Comparison of ENCODE assay signal across 16 cellular contexts in the genomic region with DNA sequence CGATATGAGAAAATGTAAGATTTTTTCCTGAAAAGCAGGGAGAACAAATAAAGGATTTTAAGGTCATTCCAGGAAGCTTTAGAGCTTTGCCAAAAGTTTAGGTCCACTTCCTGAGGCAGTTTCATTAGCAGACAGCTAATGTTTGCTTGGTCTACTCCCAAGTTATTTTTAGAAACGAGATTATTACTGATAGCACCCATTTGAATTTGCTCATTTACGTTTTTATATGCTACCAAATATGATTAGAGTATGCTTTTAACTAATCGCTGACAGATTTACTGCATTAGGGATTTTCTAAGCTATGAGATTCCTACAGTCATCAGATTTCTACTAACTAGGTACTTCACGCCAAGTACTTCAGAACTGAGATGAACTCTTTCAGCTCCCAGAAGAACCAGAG.
DNase-seq lines count a peak whose midpoint lies in the region; TF ChIP-seq lines count a peak whose summit lies in the region.
"Had no signal": no experiment of that assay in that cellular context is flagged by ENCODE, and none has a peak within 500 bp of the region (broad histone marks: within the 10 kb centered on the region; RNA-seq: fewer than 3 reads in every experiment).

No MANE protein-coding gene starts in this region.

- DNase-seq in DMS79 treated with DMSO at 0.1 percent for 48 hours (lab: John Stamatoyannopoulos, UW): peak; percentile 73
- DNase-seq in SK-N-MC (ENCODE audit: low read depth, low spot score): peak; percentile 76
- peak; percentile 25 for DNase-seq in dermis blood vessel endothelial cell
- DNase-seq in smooth muscle cell (lab: John Stamatoyannopoulos, UW; ENCODE audit: unreplicated experiment): no peak
- no peak for DNase-seq in activated CD4-positive, CD25-positive, alpha-beta regulatory T cell (lab: John Stamatoyannopoulos, UW)
- no peak for DNase-seq in DMS53 (lab: John Stamatoyannopoulos, UW)
- no peak for DNase-seq in NK-92 treated with Interleukin-12 subunit alpha and Interleukin-12 subunit beta, amount 100 ng/mL, for 24 hours (lab: John Stamatoyannopoulos, UW)
- DNase-seq: Caco-2, GOT3, KG1, NCI-H1048, NCI-H1436 treated with DMSO at 0.1 percent for 48 hours, NCI-H2029 treated with DMSO at 0.1 percent for 48 hours, NCI-H2171 treated with DMSO at 0.1 percent for 48 hours, NCI-H748 treated with DMSO at 0.1 percent for 48 hours, Peyer's patch had no signal

- no peaks in the 10 kb centered on the region for H3K9me3 ChIP-seq in SK-N-MC (ENCODE audit: low read depth, low read length)
- H3K9me3 ChIP-seq in smooth muscle cell (replicated peaks; ENCODE audit: low read depth): no peaks in the 10 kb centered on the region
- H3K9me3 ChIP-seq: Caco-2, Peyer's patch had no signal

- H3K36me3 ChIP-seq in SK-N-MC (ENCODE audit: insufficient read depth, low read length) (peaks cover 4% of the 10 kb centered on the region; the same call in 1 of the 2 replicates), smooth muscle cell (ENCODE audit: low read depth) (no peaks in the 10 kb centered on the region)

- H3K4me2 ChIP-seq in smooth muscle cell: peak overlapping the region; percentile 69

- H3K27me3 ChIP-seq in smooth muscle cell (ENCODE audit: low read depth): no peaks in the 10 kb centered on the region
- H3K27me3 ChIP-seq: Peyer's patch had no signal

- H3K9ac ChIP-seq in SK-N-MC (ENCODE audit: insufficient read length): no peak overlapping the region
- peak overlapping the region; percentile 51 for H3K9ac ChIP-seq in smooth muscle cell (ENCODE audit: low read depth)

- WGBS in smooth muscle cell (ENCODE audit: low lambda C conversion rate): 36% methylated on average over 5 of the region's 5 CpGs

- peaks cover 16% of the 10 kb centered on the region for H3K4me1 ChIP-seq in smooth muscle cell (ENCODE audit: low read depth)
- H3K4me1 ChIP-seq: Caco-2, Peyer's patch had no signal

- H3K4me3 ChIP-seq in SK-N-MC: peak overlapping the region; percentile 41; the same call in 1 of the 2 replicates
- H3K4me3 ChIP-seq in smooth muscle cell: no peak overlapping the region
- H3K4me3 ChIP-seq: Peyer's patch had no signal

- no peak for TF ChIP-seq CTCF in smooth muscle cell (IDR thresholded peaks at IDR 0.05; ENCODE audit: borderline replicate concordance, insufficient read depth, poor library complexity, severe bottlenecking)

- H3K27ac ChIP-seq in SK-N-MC (no peak overlapping the region), smooth muscle cell (ENCODE audit: low read depth) (peak overlapping the region; percentile 72)
- H3K27ac ChIP-seq: Peyer's patch had no signal

- H2AFZ ChIP-seq in smooth muscle cell (ENCODE audit: low read depth): no peak overlapping the region

- peaks cover 3% of the 10 kb centered on the region for H3F3A ChIP-seq in smooth muscle cell (ENCODE audit: low read depth)

- H3K79me2 ChIP-seq in smooth muscle cell (ENCODE audit: low read depth): no peaks in the 10 kb centered on the region

- no peaks in the 10 kb centered on the region for H4K20me1 ChIP-seq in smooth muscle cell (ENCODE audit: low read depth)

Comparison
In these comparisons a context has a peak if more than half of its experiments do, and no peak if none do; other contexts are left out.
1. DNase-seq: peak in DMS79 treated with DMSO at 0.1 percent for 48 hours (single experiment), SK-N-MC (single experiment) and dermis blood vessel endothelial cell (single experiment); none in smooth muscle cell (single experiment), activated CD4-positive, CD25-positive, alpha-beta regulatory T cell (0 of 4), DMS53 (single experiment) and NK-92 treated with Interleukin-12 subunit alpha and Interleukin-12 subunit beta, amount 100 ng/mL, for 24 hours (single experiment).